In genomic region chr1:153532161-153532560, GRCh38 we compare ENCODE assay signal across 9 cellular contexts. TPM values are rescaled to one million over a fixed set of nuclear protein-coding genes. Genes with fewer than 3 reads are reported as not detected.
DNase-seq lines count a peak whose midpoint lies in the region; ATAC-seq and TF ChIP-seq lines count a peak whose summit lies in the region.
"Had no signal": no experiment of that assay in that cellular context is flagged by ENCODE, and none has a peak within 500 bp of the region (broad histone marks: within the 10 kb centered on the region; RNA-seq: fewer than 3 reads in every experiment).

No MANE protein-coding gene starts in this region.

- in situ Hi-C loops in brain microvascular endothelial cell (cut with HindIII; ENCODE audit: low pct_ligation_motif_present, low sequenced_read_pairs), result no loop called here

- peaks cover 52% of the 10 kb centered on the region for H3K4me1 ChIP-seq in effector memory CD4-positive, alpha-beta T cell (ENCODE audit: control insufficient read depth, insufficient read depth, low read length, poor library complexity, severe bottlenecking)

- H3K9me3 ChIP-seq in effector memory CD4-positive, alpha-beta T cell (ENCODE audit: control insufficient read depth, low read length), result no peaks in the 10 kb centered on the region
- H3K9me3 ChIP-seq: suprapubic skin had no signal

- intact Hi-C loops in dorsolateral prefrontal cortex (cut with DNase I), result loop anchor here (2.0 kb wide), 1 partner anchor 37 kb away; no protein-coding TSS in a partner anchor

- no peak for TF ChIP-seq CTCF in dorsolateral prefrontal cortex (IDR thresholded peaks at IDR 0.05 in 54 of 56, conservative IDR thresholded peaks at IDR 0.05 in 2 of 56; ENCODE audit: low read depth in 1 of 56, partially characterized antibody in 56 of 56)
- TF ChIP-seq CTCF in brain microvascular endothelial cell (IDR thresholded peaks at IDR 0.05; ENCODE audit: low read depth, low read length, missing control alignments), result no peak

- H3K27ac ChIP-seq in effector memory CD4-positive, alpha-beta T cell (ENCODE audit: insufficient read depth, low read length, poor library complexity, severe bottlenecking), result peak overlapping the region; percentile 97
- H3K27ac ChIP-seq in dorsolateral prefrontal cortex (peak overlapping the region in 13 of 59 donors; percentile 50 to 93 (median 89)), brain microvascular endothelial cell (no peak overlapping the region)

- H3K27me3 ChIP-seq in effector memory CD4-positive, alpha-beta T cell (replicated peaks; ENCODE audit: control insufficient read depth, insufficient read depth, low read length, poor library complexity, severe bottlenecking), result no peaks in the 10 kb centered on the region
- H3K27me3 ChIP-seq in dorsolateral prefrontal cortex (no peaks in the 10 kb centered on the region), brain microvascular endothelial cell (replicated peaks) (no peaks in the 10 kb centered on the region)
- H3K27me3 ChIP-seq: suprapubic skin had no signal

- DNase-seq in NCI-H1417 (lab: John Stamatoyannopoulos, UW) (peak; percentile 40 to 64 (median 45)), NCI-H1417 treated with DMSO at 0.1 percent for 48 hours (lab: John Stamatoyannopoulos, UW) (no peak), T-helper 9 cell (peak; percentile 17), dorsolateral prefrontal cortex (no peak), left lobe of liver (ENCODE audit: low spot score) (no peak), brain microvascular endothelial cell (no peak)
- peak; percentile 36 to 42 (median 41) for DNase-seq in effector memory CD4-positive, alpha-beta T cell
- DNase-seq in stimulated activated CD8-positive, alpha-beta memory T cell treated with anti-CD3 and anti-CD28 coated beads, Interleukin-4, amount 100 ng/mL, for 24 hours (ENCODE audit: low read depth), result peak; percentile 26

- H3K4me3 ChIP-seq in effector memory CD4-positive, alpha-beta T cell (ENCODE audit: insufficient read depth, low read depth, low read length, poor library complexity, severe bottlenecking), result no peak overlapping the region
- H3K4me3 ChIP-seq in dorsolateral prefrontal cortex (no peak overlapping the region), brain microvascular endothelial cell (ENCODE audit: low read depth, low read length) (no peak overlapping the region)

- ATAC-seq in left lobe of liver, result no peak

- H3K36me3 ChIP-seq in effector memory CD4-positive, alpha-beta T cell (ENCODE audit: control insufficient read depth, insufficient read depth, low read length), result peaks cover 5% of the 10 kb centered on the region
- H3K36me3 ChIP-seq in brain microvascular endothelial cell (replicated peaks), result no peaks in the 10 kb centered on the region
- H3K36me3 ChIP-seq: suprapubic skin had no signal

RNA-seq across cellular contexts. Expression of gene S100A6, which starts 3.6 kb away (rescaled TPM):
- total RNA-seq in dorsolateral prefrontal cortex, result 100 to 1,000 TPM in 65 of 120 experiments, 10 to 100 TPM in 55; 62.8 to 242 (median 102) TPM
- 13.9 TPM for total RNA-seq in left lobe of liver

RNA-seq across cellular contexts. Expression of gene S100A5, which starts 8.6 kb away (rescaled TPM):
- 1 to 10 TPM in 5 of 120 experiments, under 1 TPM in 1, not detected in 114; 0.47 to 1.9 (median 1.2) TPM for total RNA-seq in dorsolateral prefrontal cortex
- total RNA-seq in left lobe of liver, result not detected
- total RNA-seq: suprapubic skin had no signal

RNA-seq across cellular contexts. Expression of gene S100A4, which starts 13.4 kb away (rescaled TPM):
- total RNA-seq in dorsolateral prefrontal cortex (10 to 100 TPM in 40 of 120 experiments, 1 to 10 TPM in 79, not detected in 1; 1.2 to 42.8 (median 6.7) TPM), left lobe of liver (7.1 TPM)

RNA-seq across cellular contexts. Expression of gene S100A3, which starts 16.9 kb away (rescaled TPM):
- 1 to 10 TPM in 17 of 120 experiments, under 1 TPM in 11, not detected in 92; 0.59 to 9.7 (median 1.1) TPM for total RNA-seq in dorsolateral prefrontal cortex
- not detected for total RNA-seq in left lobe of liver

RNA-seq across cellular contexts. Expression of gene S100A2, which starts 33.5 kb away (rescaled TPM):
- total RNA-seq in dorsolateral prefrontal cortex (1 to 10 TPM in 45 of 120 experiments, under 1 TPM in 13, not detected in 62; 0.52 to 4.2 (median 1.4) TPM), left lobe of liver (0.55 TPM)

Comparison
In these comparisons a context has a peak if more than half of its experiments do, and no peak if none do; other contexts are left out.
1. DNase-seq: peak in NCI-H1417 (3 of 3), T-helper 9 cell (single experiment), effector memory CD4-positive, alpha-beta T cell (3 of 3) and stimulated activated CD8-positive, alpha-beta memory T cell treated with anti-CD3 and anti-CD28 coated beads, Interleukin-4, amount 100 ng/mL, for 24 hours (single experiment); none in NCI-H1417 treated with DMSO at 0.1 percent for 48 hours (single experiment), dorsolateral prefrontal cortex (0 of 10), left lobe of liver (single experiment) and brain microvascular endothelial cell (single experiment).